13 cellular contexts compared by ENCODE assay signal in the genomic region with DNA sequence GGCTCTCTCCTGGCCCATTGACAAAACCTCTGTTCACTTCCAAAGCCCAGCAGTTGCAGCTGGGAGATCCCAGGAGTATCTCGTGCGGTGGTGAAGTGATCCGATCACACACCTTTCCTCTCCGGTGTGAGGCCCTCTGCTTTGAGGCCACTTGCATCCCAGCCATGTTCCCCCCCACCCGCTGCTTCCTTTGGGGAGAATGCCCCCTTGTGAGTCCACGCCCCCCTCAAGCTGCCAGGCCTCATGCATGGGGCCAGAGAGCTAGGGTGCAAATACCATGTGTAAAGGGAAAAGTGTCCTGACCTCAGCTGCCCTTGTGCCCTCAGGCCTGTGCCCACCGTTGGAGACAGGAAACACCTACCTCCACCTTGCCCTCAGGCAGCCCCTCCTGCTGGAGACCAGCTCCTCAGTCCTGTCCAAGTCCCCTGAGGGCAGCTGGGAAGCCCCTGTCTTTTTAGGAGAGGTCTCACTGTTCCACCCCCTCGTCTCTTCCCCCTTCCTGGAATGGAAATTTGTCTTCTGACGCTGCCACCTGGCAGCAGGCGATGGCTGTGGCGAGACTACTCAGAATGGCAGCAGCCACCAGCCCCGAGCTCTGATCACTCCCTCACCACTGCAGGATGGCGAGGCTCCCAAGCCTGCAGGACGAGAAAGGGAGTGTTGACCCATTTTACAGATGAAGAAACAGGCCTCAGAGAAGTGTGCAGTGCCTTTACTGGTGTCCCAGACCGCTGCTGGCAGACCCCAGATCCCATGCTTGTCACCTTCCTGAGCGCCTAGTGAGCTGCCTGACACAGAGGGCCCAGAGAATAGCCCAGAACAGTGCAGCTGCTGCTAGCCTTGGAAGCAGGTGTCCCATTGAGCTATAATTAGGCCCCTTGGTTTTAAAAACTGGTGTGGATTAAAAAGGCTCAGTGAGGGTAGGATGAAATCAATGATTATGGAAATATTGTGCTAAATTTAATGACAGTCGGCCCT.
DNase-seq lines count a peak whose midpoint lies in the region; ATAC-seq and TF ChIP-seq lines count a peak whose summit lies in the region.
"Had no signal": no experiment of that assay in that cellular context is flagged by ENCODE, and none has a peak within 500 bp of the region (broad histone marks: within the 10 kb centered on the region; RNA-seq: fewer than 3 reads in every experiment).

No MANE protein-coding gene starts in this region.

- H3K27ac Mint-ChIP-seq in GM23338 (peak overlapping the region; percentile 60), neural crest cell (ENCODE audit: unreplicated experiment) (peak overlapping the region; percentile 57)
- H3K27ac Mint-ChIP-seq in activated naive CD8-positive, alpha-beta T cell treated with anti-CD3 and anti-CD28 coated beads for 36 hours = peak overlapping the region; percentile 81

- peaks cover 4% of the 10 kb centered on the region; the same call in 1 of the 2 replicates for H3F3A ChIP-seq in GM23338 (replicated peaks; ENCODE audit: low read depth)

- no peak overlapping the region for H3K4me2 ChIP-seq in GM23338
- no peak overlapping the region for H3K4me2 ChIP-seq in osteoblast (ENCODE audit: insufficient read depth, low read length)

- DNase-seq in NCI-H748 (lab: John Stamatoyannopoulos, UW; ENCODE audit: unreplicated experiment) (peak; percentile 30), NCI-H748 treated with DMSO at 0.1 percent for 48 hours (lab: John Stamatoyannopoulos, UW) (no peak), GM23338 (ENCODE audit: low spot score) (no peak), neural crest cell (ENCODE audit: low read depth, low spot score) (no peak), GM19240 (ENCODE audit: insufficient read length, low spot score) (no peak), osteoblast (ENCODE audit: insufficient read length, low spot score, missing footprints) (no peak), GF-D8 (lab: John Stamatoyannopoulos, UW) (no peak)
- no peak for DNase-seq in activated naive CD8-positive, alpha-beta T cell treated with anti-CD3 and anti-CD28 coated beads for 36 hours
- DNase-seq: activated T-cell treated with anti-CD3 and anti-CD28 coated beads, Interleukin-2, amount 50 U/mL, for 4 hours; central memory CD4-positive, alpha-beta T cell; MV-4-11 had no signal

- no peak overlapping the region for H3K4me3 ChIP-seq in GM23338
- no peak overlapping the region for H3K4me3 ChIP-seq in osteoblast (ENCODE audit: insufficient read depth, low read length)
- H3K4me3 ChIP-seq: pancreas, thoracic aorta had no signal

- no peaks in the 10 kb centered on the region for H3K36me3 ChIP-seq in GM23338 (ENCODE audit: insufficient read depth)
- peaks cover 8% of the 10 kb centered on the region for H3K36me3 ChIP-seq in osteoblast (ENCODE audit: insufficient read depth, low read length)
- H3K36me3 ChIP-seq: pancreas, thoracic aorta had no signal

- no peak for ATAC-seq in GM23338
- ATAC-seq: pancreas had no signal

- no peak overlapping the region for H2AFZ ChIP-seq in GM23338
- no peak overlapping the region for H2AFZ ChIP-seq in osteoblast (ENCODE audit: low read length)

- H4K20me1 ChIP-seq in GM23338 (replicated peaks; ENCODE audit: insufficient read depth) (no peaks in the 10 kb centered on the region), osteoblast (ENCODE audit: insufficient read depth, low read length) (peaks cover 7% of the 10 kb centered on the region)

- H3K27ac ChIP-seq in GM23338 (ENCODE audit: low read depth) (no peak overlapping the region), osteoblast (ENCODE audit: low read depth, low read length) (no peak overlapping the region)
- H3K27ac ChIP-seq: pancreas, thoracic aorta had no signal

- H3K4me1 Mint-ChIP-seq in GM23338 (peaks cover 68% of the 10 kb centered on the region), neural crest cell (peaks cover 82% of the 10 kb centered on the region)
- H3K4me1 Mint-ChIP-seq in activated naive CD8-positive, alpha-beta T cell treated with anti-CD3 and anti-CD28 coated beads for 36 hours = peaks cover 20% of the 10 kb centered on the region

- H3K4me3 Mint-ChIP-seq in GM23338 (no peak overlapping the region), neural crest cell (no peak overlapping the region)
- H3K4me3 Mint-ChIP-seq in activated naive CD8-positive, alpha-beta T cell treated with anti-CD3 and anti-CD28 coated beads for 36 hours = no peak overlapping the region
- H3K4me3 Mint-ChIP-seq: activated T-cell treated with anti-CD3 and anti-CD28 coated beads, Interleukin-2, amount 50 U/mL, for 4 hours had no signal

- H3K27me3 Mint-ChIP-seq in GM23338 (ENCODE audit: insufficient read depth, low read depth, poor library complexity) (peaks cover 4% of the 10 kb centered on the region), neural crest cell (ENCODE audit: low read depth) (peaks cover 8% of the 10 kb centered on the region)
- H3K27me3 Mint-ChIP-seq in activated naive CD8-positive, alpha-beta T cell treated with anti-CD3 and anti-CD28 coated beads for 36 hours = no peaks in the 10 kb centered on the region

- H3K79me2 ChIP-seq in GM23338 (replicated peaks; ENCODE audit: insufficient read depth) (no peaks in the 10 kb centered on the region), osteoblast (ENCODE audit: insufficient read depth, low read length) (no peaks in the 10 kb centered on the region)

- H3K4me1 ChIP-seq in GM23338 (ENCODE audit: insufficient read depth) = peaks cover 23% of the 10 kb centered on the region
- H3K4me1 ChIP-seq in osteoblast (ENCODE audit: insufficient read depth, low read length) = peaks cover 7% of the 10 kb centered on the region

- H3K36me3 Mint-ChIP-seq in GM23338 (ENCODE audit: low read depth) (no peaks in the 10 kb centered on the region; the same call in 2 of the 3 replicates), neural crest cell (ENCODE audit: low read depth) (peaks cover 7% of the 10 kb centered on the region)
- H3K36me3 Mint-ChIP-seq in activated naive CD8-positive, alpha-beta T cell treated with anti-CD3 and anti-CD28 coated beads for 36 hours = peaks cover 29% of the 10 kb centered on the region

- H3K9me3 Mint-ChIP-seq in GM23338 (no peaks in the 10 kb centered on the region), neural crest cell (no peaks in the 10 kb centered on the region)
- no peaks in the 10 kb centered on the region for H3K9me3 Mint-ChIP-seq in activated naive CD8-positive, alpha-beta T cell treated with anti-CD3 and anti-CD28 coated beads for 36 hours
- H3K9me3 Mint-ChIP-seq: activated T-cell treated with anti-CD3 and anti-CD28 coated beads, Interleukin-2, amount 50 U/mL, for 4 hours had no signal

- H3K9me2 ChIP-seq in GM23338 (ENCODE audit: insufficient read depth) = no peaks in the 10 kb centered on the region

- H3K27me3 ChIP-seq in GM23338 (ENCODE audit: insufficient read depth) (no peaks in the 10 kb centered on the region), osteoblast (ENCODE audit: insufficient read depth, low read length) (no peaks in the 10 kb centered on the region)
- H3K27me3 ChIP-seq: pancreas had no signal

- H3K9me3 ChIP-seq in osteoblast (ENCODE audit: low read depth, low read length) = no peaks in the 10 kb centered on the region
- H3K9me3 ChIP-seq: pancreas, thoracic aorta had no signal

- TF ChIP-seq CTCF in GM23338 (conservative IDR thresholded peaks at IDR 0.05; ENCODE audit: low read depth in 2 of 2) = no peak
- no peak for TF ChIP-seq CTCF in neural crest cell (conservative IDR thresholded peaks at IDR 0.05)
- TF ChIP-seq CTCF in osteoblast (IDR thresholded peaks at IDR 0.05; ENCODE audit: extremely low read depth, low read depth, low read length) = no peak

TF ChIP-seq in GM23338, 12 proteins besides CTCF, POLR2A, EP300 and RAD21 (continues in another document):
- no peak for TF ChIP-seq EZH2phosphoT487 (IDR thresholded peaks at IDR 0.05; ENCODE audit: unreplicated experiment)
- no peak for TF ChIP-seq EZH2 (IDR thresholded peaks at IDR 0.05; ENCODE audit: low read depth, unreplicated experiment)
- TF ChIP-seq NANOG (IDR thresholded peaks at IDR 0.05; ENCODE audit: borderline replicate concordance) = no peak
- TF ChIP-seq JUNB (IDR thresholded peaks at IDR 0.05; ENCODE audit: unreplicated experiment) = no peak
- no peak for TF ChIP-seq POLR2AphosphoS5 (IDR thresholded peaks at IDR 0.05; ENCODE audit: low read depth)
- TF ChIP-seq, protein P1, sequence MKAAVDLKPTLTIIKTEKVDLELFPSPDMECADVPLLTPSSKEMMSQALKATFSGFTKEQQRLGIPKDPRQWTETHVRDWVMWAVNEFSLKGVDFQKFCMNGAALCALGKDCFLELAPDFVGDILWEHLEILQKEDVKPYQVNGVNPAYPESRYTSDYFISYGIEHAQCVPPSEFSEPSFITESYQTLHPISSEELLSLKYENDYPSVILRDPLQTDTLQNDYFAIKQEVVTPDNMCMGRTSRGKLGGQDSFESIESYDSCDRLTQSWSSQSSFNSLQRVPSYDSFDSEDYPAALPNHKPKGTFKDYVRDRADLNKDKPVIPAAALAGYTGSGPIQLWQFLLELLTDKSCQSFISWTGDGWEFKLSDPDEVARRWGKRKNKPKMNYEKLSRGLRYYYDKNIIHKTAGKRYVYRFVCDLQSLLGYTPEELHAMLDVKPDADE (IDR thresholded peaks at IDR 0.05) = no peak
